In genomic region chr7:120658516-120658915, GRCh38 we compare ENCODE assay signal across 25 cellular contexts.
"Had no signal": no experiment of that assay in that cellular context is flagged by ENCODE, and none has a peak within 500 bp of the region (broad histone marks: within the 10 kb centered on the region; RNA-seq: fewer than 3 reads in every experiment).

No MANE protein-coding gene starts in this region.

- H3K36me3 Mint-ChIP-seq: immature natural killer cell; naive thymus-derived CD4-positive, alpha-beta T cell; natural killer cell treated with Interleukin-12 subunit alpha and Interleukin-12 subunit beta and Interleukin-15 and Interleukin-18, amount 100 ng/mL, for 72 hours; stimulated activated memory B cell treated with anti-CD40 and anti-IgM and Interleukin-4, amounts not matched to agents 10 μg/mL and 1 μg/mL and 100 μg/mL, for 72 hours; type B pancreatic cell had no signal

- H3K4me3 Mint-ChIP-seq: immature natural killer cell; naive thymus-derived CD4-positive, alpha-beta T cell; natural killer cell treated with Interleukin-12 subunit alpha and Interleukin-12 subunit beta and Interleukin-15 and Interleukin-18, amount 100 ng/mL, for 72 hours; stimulated activated memory B cell treated with anti-CD40 and anti-IgM and Interleukin-4, amounts not matched to agents 10 μg/mL and 1 μg/mL and 100 μg/mL, for 72 hours; stimulated activated naive CD8-positive, alpha-beta T cell treated with anti-CD3 and anti-CD28 coated beads, Interleukin-15, amount 100 ng/mL, for 72 hours; type B pancreatic cell had no signal

- H3K4me1 Mint-ChIP-seq: immature natural killer cell; naive thymus-derived CD4-positive, alpha-beta T cell; stimulated activated memory B cell treated with anti-CD40 and anti-IgM and Interleukin-4, amounts not matched to agents 10 μg/mL and 1 μg/mL and 100 μg/mL, for 72 hours; stimulated activated naive CD8-positive, alpha-beta T cell treated with anti-CD3 and anti-CD28 coated beads, Interleukin-15, amount 100 ng/mL, for 72 hours had no signal

- H3K27ac Mint-ChIP-seq: immature natural killer cell; naive thymus-derived CD4-positive, alpha-beta T cell; natural killer cell treated with Interleukin-12 subunit alpha and Interleukin-12 subunit beta and Interleukin-15 and Interleukin-18, amount 100 ng/mL, for 72 hours; progenitor cell of endocrine pancreas; stimulated activated memory B cell treated with anti-CD40 and anti-IgM and Interleukin-4, amounts not matched to agents 10 μg/mL and 1 μg/mL and 100 μg/mL, for 72 hours; stimulated activated naive CD8-positive, alpha-beta T cell treated with anti-CD3 and anti-CD28 coated beads, Interleukin-15, amount 100 ng/mL, for 72 hours; type B pancreatic cell had no signal

- ATAC-seq: left colon; left lung; lower lobe of right lung; mucosa of descending colon; naive thymus-derived CD4-positive, alpha-beta T cell; natural killer cell treated with Interleukin-12 subunit alpha and Interleukin-12 subunit beta and Interleukin-15 and Interleukin-18, amount 100 ng/mL, for 72 hours; right lobe of liver; stimulated activated memory B cell treated with anti-CD40 and anti-IgM and Interleukin-4, amounts not matched to agents 10 μg/mL and 1 μg/mL and 100 μg/mL, for 72 hours; stimulated activated naive CD8-positive, alpha-beta T cell treated with anti-CD3 and anti-CD28 coated beads, Interleukin-15, amount 100 ng/mL, for 72 hours had no signal

- DNase-seq: hypothalamus; immature natural killer cell; kidney; left colon; left lung; lower lobe of right lung; midbrain; mucosa of descending colon; naive thymus-derived CD4-positive, alpha-beta T cell; ovary; right lobe of liver; stimulated activated CD4-positive, alpha-beta T cell treated with anti-CD3 and anti-CD28 coated beads, Interleukin-1b, Interleukin-23, amount 100 ng/mL, for 48 hours; stimulated activated CD4-positive, alpha-beta T cell treated with anti-CD3 and anti-CD28 coated beads, Interleukin-2, amount 100 ng/mL, for 48 hours; stimulated activated CD4-positive, alpha-beta T cell treated with anti-CD3 and anti-CD28 coated beads, Interleukin-4, amount 100 ng/mL, for 4 hours; stimulated activated CD8-positive, alpha-beta memory T cell treated with anti-CD3 and anti-CD28 coated beads, Interleukin-4, amount 100 ng/mL, for 48 hours; stimulated activated naive CD4-positive, alpha-beta T cell treated with Interleukin-2 at 50 U/mL for 16 hours; stimulated activated naive CD8-positive, alpha-beta T cell treated with anti-CD3 and anti-CD28 coated beads, Interleukin-15, amount 100 ng/mL, for 72 hours; substantia nigra; uterus had no signal

- H3K27ac ChIP-seq: left lung, lower lobe of right lung, ovary, right atrium auricular region, right lobe of liver, tibial nerve, uterus had no signal

- H3K9me3 Mint-ChIP-seq: natural killer cell treated with Interleukin-12 subunit alpha and Interleukin-12 subunit beta and Interleukin-15 and Interleukin-18, amount 100 ng/mL, for 72 hours; stimulated activated memory B cell treated with anti-CD40 and anti-IgM and Interleukin-4, amounts not matched to agents 10 μg/mL and 1 μg/mL and 100 μg/mL, for 72 hours; stimulated activated naive CD8-positive, alpha-beta T cell treated with anti-CD3 and anti-CD28 coated beads, Interleukin-15, amount 100 ng/mL, for 72 hours; type B pancreatic cell had no signal

- H3K27me3 Mint-ChIP-seq: naive thymus-derived CD4-positive, alpha-beta T cell; natural killer cell treated with Interleukin-12 subunit alpha and Interleukin-12 subunit beta and Interleukin-15 and Interleukin-18, amount 100 ng/mL, for 72 hours; progenitor cell of endocrine pancreas; stimulated activated memory B cell treated with anti-CD40 and anti-IgM and Interleukin-4, amounts not matched to agents 10 μg/mL and 1 μg/mL and 100 μg/mL, for 72 hours; stimulated activated naive CD8-positive, alpha-beta T cell treated with anti-CD3 and anti-CD28 coated beads, Interleukin-15, amount 100 ng/mL, for 72 hours; type B pancreatic cell had no signal
